In genomic region chr2:61855178-61855523, GRCh38 we compare ENCODE assay signal across 7 cellular contexts. TPM values are rescaled to one million over a fixed set of nuclear protein-coding genes. Genes with fewer than 3 reads are reported as not detected.
A peak's percentile ranks its signal among the peaks of the same experiment; 100 is the strongest.
DNase-seq lines count a peak whose midpoint lies in the region; ATAC-seq and TF ChIP-seq lines count a peak whose summit lies in the region.

No MANE protein-coding gene starts in this region.

- H3K27me3 ChIP-seq in mammary epithelial cell (ENCODE audit: insufficient read depth, low read length) (no peaks in the 10 kb centered on the region), lower lobe of right lung (ENCODE audit: low read depth) (no peaks in the 10 kb centered on the region), upper lobe of left lung (no peaks in the 10 kb centered on the region)

- H3K36me3 ChIP-seq in mammary epithelial cell (ENCODE audit: insufficient read depth, low read length), result no peaks in the 10 kb centered on the region
- no peaks in the 10 kb centered on the region for H3K36me3 ChIP-seq in lower lobe of right lung
- no peaks in the 10 kb centered on the region for H3K36me3 ChIP-seq in upper lobe of left lung

- H3K4me1 ChIP-seq in mammary epithelial cell (ENCODE audit: insufficient read depth, low read length), result peaks cover 8% of the 10 kb centered on the region
- H3K4me1 ChIP-seq in lower lobe of right lung, result peaks cover 15% of the 10 kb centered on the region
- peaks cover 5 to 15% (median 8%) of the 10 kb centered on the region in 4 donors for H3K4me1 ChIP-seq in upper lobe of left lung

- H3K79me2 ChIP-seq in mammary epithelial cell (ENCODE audit: insufficient read depth, low read length), result no peaks in the 10 kb centered on the region

- in situ Hi-C loops in mammary epithelial cell (cut with MboI; ENCODE audit: low sequenced_read_pairs in 2 of 2), result no loop called here

- peak overlapping the region; percentile 61 for H3K9ac ChIP-seq in mammary epithelial cell (ENCODE audit: insufficient read depth, low read length)

- CTCF ChIA-PET in mammary epithelial cell (lab: Charles Lee; ENCODE audit: low non-redundant PET), result interaction anchor here (0.6 kb wide), 1 partner anchor 591 kb away, joined by 3 read pairs; no protein-coding TSS in a partner anchor

- ATAC-seq in lower lobe of right lung, result no peak
- no peak for ATAC-seq in upper lobe of left lung (ENCODE audit: low FRiP score in 2 of 2)

- no peaks in the 10 kb centered on the region for H4K20me1 ChIP-seq in mammary epithelial cell (ENCODE audit: insufficient read depth, low read length)

- TF ChIP-seq EP300 in upper lobe of left lung (IDR thresholded peaks at IDR 0.05), result no peak

- DNase-seq in ELF-1 (ENCODE audit: low read depth, low spot score), result peak; percentile 78
- peak; percentile 68 for DNase-seq in NCI-H1694 (lab: John Stamatoyannopoulos, UW)
- peak; percentile 55 for DNase-seq in mammary epithelial cell
- DNase-seq in lower lobe of right lung, result no peak
- peak; percentile 24 to 40 for DNase-seq in upper lobe of left lung
- DNase-seq in germinal center (ENCODE audit: low spot score), result no peak
- no peak for DNase-seq in activated CD4-positive, alpha-beta T cell treated with anti-CD3 and anti-CD28 coated beads, Interleukin-2, amount 50 U/mL, for 1 hour

- 3% methylated on average over 9 of the region's 9 CpGs for WGBS in mammary epithelial cell (ENCODE audit: low coverage, missing lambda C conversion rate)
- 28 to 48% methylated on average over 6 to 9 of the region's 9 CpGs for WGBS in upper lobe of left lung, 2 donors

- TF ChIP-seq POLR2A in upper lobe of left lung (IDR thresholded peaks at IDR 0.05), result no peak

- dilution Hi-C loops in mammary epithelial cell (cut with HindIII; ENCODE audit: low sequenced_read_pairs), result no loop called here

- peak overlapping the region; percentile 76 to 82 (median 76) for H3K4me3 ChIP-seq in mammary epithelial cell (replicated peaks in 1 of 3; ENCODE audit: insufficient read depth in 1 of 3, low read depth in 2 of 3, low read length in 3 of 3)
- H3K4me3 ChIP-seq in lower lobe of right lung, result peak overlapping the region; percentile 92
- peak overlapping the region; percentile 70 to 93 (median 82) for H3K4me3 ChIP-seq in upper lobe of left lung

- peak in 1 of 2 donors; percentile 2 for TF ChIP-seq CTCF in mammary epithelial cell (conservative IDR thresholded peaks at IDR 0.05 in 1 of 2, IDR thresholded peaks at IDR 0.05 in 1 of 2; ENCODE audit: extremely low read depth in 1 of 2, insufficient read depth in 1 of 2, low read depth in 1 of 2, low read length in 2 of 2)
- no peak for TF ChIP-seq CTCF in lower lobe of right lung (IDR thresholded peaks at IDR 0.05)
- no peak for TF ChIP-seq CTCF in upper lobe of left lung (IDR thresholded peaks at IDR 0.05)

- intact Hi-C loops in mammary epithelial cell (cut with micrococcal nuclease), result loop anchor here (2.0 kb wide), 2 partner anchors 92 to 316 kb away; partner anchors contain the start of gene XPO1
- intact Hi-C loops in lower lobe of right lung (cut with DNase I), result no loop called here

- H2AFZ ChIP-seq in mammary epithelial cell (ENCODE audit: low read depth, low read length), result peak overlapping the region; percentile 96

- H3K9me3 ChIP-seq in mammary epithelial cell (replicated peaks; ENCODE audit: insufficient read depth, low read length) (no peaks in the 10 kb centered on the region), lower lobe of right lung (no peaks in the 10 kb centered on the region), upper lobe of left lung (no peaks in the 10 kb centered on the region)

- no TSS peak for BruUV-seq in mammary epithelial cell (replicated peaks; lab: Mats Ljungman, UMichigan)

- H3K27ac ChIP-seq in mammary epithelial cell (ENCODE audit: insufficient read depth, low read depth, low read length) (peak overlapping the region; percentile 79), lower lobe of right lung (peak overlapping the region; percentile 46), upper lobe of left lung (peak overlapping the region in 2 of 4 donors; percentile 85 to 92)

- peak overlapping the region; percentile 96 for H3K4me2 ChIP-seq in mammary epithelial cell (ENCODE audit: insufficient read depth, low read depth, low read length)

RNA-seq across cellular contexts. Expression of gene FAM161A, which starts 1.3 kb away (rescaled TPM):
- total RNA-seq in mammary epithelial cell (1 to 10 TPM; 1.3 to 2.4 TPM), lower lobe of right lung (2.6 TPM), upper lobe of left lung (1 to 10 TPM; 1.7 to 7.2 (median 2.7) TPM)
- polyA plus RNA-seq in mammary epithelial cell, result 0.46 TPM
- polyA minus RNA-seq in mammary epithelial cell, result not detected

RNA-seq across cellular contexts. Expression of gene CCT4, which starts 33.3 kb away (rescaled TPM):
- total RNA-seq in mammary epithelial cell, result 100 to 1,000 TPM; 117 to 205 TPM
- 159 TPM for polyA plus RNA-seq in mammary epithelial cell
- polyA minus RNA-seq in mammary epithelial cell, result 236 TPM
- total RNA-seq in lower lobe of right lung, result 95.7 TPM
- 10 to 100 TPM; 27.0 to 92.7 (median 66.8) TPM for total RNA-seq in upper lobe of left lung

RNA-seq across cellular contexts. Expression of gene COMMD1, which starts 50.3 kb away (rescaled TPM):
- total RNA-seq in mammary epithelial cell, result 10 to 100 TPM; 30.0 to 41.0 TPM
- polyA plus RNA-seq in mammary epithelial cell, result 34.0 TPM
- 26.8 TPM for polyA minus RNA-seq in mammary epithelial cell
- 26.6 TPM for total RNA-seq in lower lobe of right lung
- total RNA-seq in upper lobe of left lung, result 10 to 100 TPM; 27.0 to 59.7 (median 35.6) TPM

Comparison
In these comparisons a context has a peak if more than half of its experiments do, and no peak if none do; other contexts are left out.
1. DNase-seq: peak in ELF-1 (single experiment), NCI-H1694 (single experiment), mammary epithelial cell (single experiment) and upper lobe of left lung (2 of 2); none in lower lobe of right lung (single experiment), germinal center (single experiment) and activated CD4-positive, alpha-beta T cell treated with anti-CD3 and anti-CD28 coated beads, Interleukin-2, amount 50 U/mL, for 1 hour (single experiment).
2. Peak in every context shown above with its lines, with median percentiles within 50 percentile points of each other: H3K4me3 ChIP-seq.